In the genomic region with DNA sequence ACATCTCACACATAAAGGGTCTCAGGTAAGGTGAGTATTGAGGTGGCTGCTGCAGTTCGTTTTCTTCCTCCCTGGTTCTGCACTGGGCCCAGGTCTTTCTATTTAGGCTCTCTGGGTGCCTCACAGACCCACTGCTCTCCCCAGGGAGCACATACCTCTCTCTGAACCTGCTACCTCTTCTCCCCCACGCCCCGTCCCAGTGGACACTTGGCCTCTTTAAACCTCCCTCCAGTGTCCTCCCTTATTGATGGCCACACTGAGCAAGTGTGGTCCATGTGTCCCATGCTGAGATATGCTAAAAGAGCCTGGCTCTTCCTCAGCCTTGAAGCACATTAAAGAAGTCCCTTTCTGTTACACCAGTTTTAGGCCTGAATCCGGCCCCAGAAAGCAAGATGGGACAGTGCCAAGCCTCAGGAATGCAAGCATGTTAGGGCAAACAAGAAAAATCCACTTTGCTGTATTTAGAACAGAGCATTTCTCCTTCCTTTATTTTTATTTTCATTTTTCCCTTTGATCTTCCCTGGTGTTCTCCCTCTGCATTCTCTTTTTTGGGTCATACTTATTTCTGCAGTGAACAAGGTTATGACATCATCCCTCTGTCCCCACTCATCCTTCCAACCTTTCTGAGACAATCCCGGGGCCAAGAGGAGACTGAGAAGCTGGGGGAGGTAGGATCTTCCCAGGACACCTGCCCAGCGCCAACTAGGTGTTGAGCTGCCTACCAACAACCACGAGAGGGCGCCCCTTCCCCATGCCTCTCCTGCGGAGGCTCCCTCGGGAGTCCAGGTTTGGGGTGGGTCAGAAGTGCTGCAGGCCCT, we compare ENCODE assay signal across 8 cellular contexts. TPM values are rescaled to one million over a fixed set of nuclear protein-coding genes. Genes with fewer than 3 reads are reported as not detected.
DNase-seq lines count a peak whose midpoint lies in the region; ATAC-seq and TF ChIP-seq lines count a peak whose summit lies in the region.

No MANE protein-coding gene starts in this region.

- peak overlapping the region; percentile 87 for H3K4me2 ChIP-seq in OCI-LY7 (ENCODE audit: low read length)

- H4K20me1 ChIP-seq in OCI-LY7 (ENCODE audit: insufficient read depth, low read length), result no peaks in the 10 kb centered on the region

- no peaks in the 10 kb centered on the region for H3K79me2 ChIP-seq in OCI-LY7 (ENCODE audit: insufficient read depth, low read depth, low read length)

- H3K27ac ChIP-seq in 22Rv1 (no peak overlapping the region), OCI-LY7 (ENCODE audit: low read depth, low read length, poor library complexity, severe bottlenecking) (peak overlapping the region; percentile 97)

- H3K9me2 ChIP-seq in OCI-LY7 (ENCODE audit: insufficient read depth, low read length), result no peaks in the 10 kb centered on the region

- peak overlapping the region; percentile 80 for H2AFZ ChIP-seq in OCI-LY7 (ENCODE audit: low read length)

- peak; percentile 66 for DNase-seq in GM13976 (ENCODE audit: low spot score)
- DNase-seq in HK-2 (ENCODE audit: unreplicated experiment), result peak; percentile 63
- DNase-seq in OCI-LY7 (ENCODE audit: low spot score), result peak; percentile 89
- peak; percentile 64 for DNase-seq in activated T-cell treated with anti-CD3 and anti-CD28 coated beads for 48 hours (ENCODE audit: low read depth)
- DNase-seq in natural killer cell, result peak; percentile 76

- CTCF ChIA-PET in OCI-LY7 (lab: Charles Lee; ENCODE audit: unreplicated experiment), result interaction anchor here (1.0 kb wide), 1 partner anchor 184 kb away, joined by 4 read pairs; no protein-coding TSS in a partner anchor

- H3K9me3 ChIP-seq in OCI-LY7 (ENCODE audit: low read length), result no peaks in the 10 kb centered on the region

- peak; percentile 88 for ATAC-seq in esophagus mucosa
- peak; percentile 29 to 67 (median 60) for ATAC-seq in natural killer cell

- intact Hi-C loops in OCI-LY7 (cut with micrococcal nuclease; ENCODE audit: unreplicated experiment) (loop anchor here (1.0 to 5.0 kb wide), 8 partner anchors 112 to 535 kb away; a partner anchor contains a TSS), natural killer cell (cut with micrococcal nuclease) (loop anchor here (1.0 to 5.0 kb wide), 3 partner anchors 112 to 350 kb away; a partner anchor contains a TSS)

- TF ChIP-seq CTCF in 22Rv1 (IDR thresholded peaks at IDR 0.05) (peak; percentile 95), GM13976 (IDR thresholded peaks at IDR 0.05; ENCODE audit: borderline replicate concordance, control extremely low read depth, extremely low read depth, insufficient read depth, missing control alignments) (peak; percentile 89), OCI-LY7 (conservative IDR thresholded peaks at IDR 0.05; ENCODE audit: low read length) (peak; percentile 99), natural killer cell (IDR thresholded peaks at IDR 0.05) (peak; percentile 89)

- peak overlapping the region; percentile 86 for H3K4me3 Mint-ChIP-seq in natural killer cell
- H3K4me3 Mint-ChIP-seq in stimulated activated naive CD8-positive, alpha-beta T cell treated with anti-CD3 and anti-CD28 coated beads, Interleukin-15, Interleukin-2, amounts not matched to agents 100 ng/mL and 50 ng/mL, for 24 hours, result peak overlapping the region; percentile 65

- POLR2A ChIA-PET in OCI-LY7 (lab: Charles Lee), result interaction anchor here (0.7 to 8.9 kb wide), 5 partner anchors 8 to 178 kb away, joined by 3 to 114 read pairs (median 5); a partner anchor contains a TSS

- no peaks in the 10 kb centered on the region for H3K36me3 Mint-ChIP-seq in natural killer cell
- H3K36me3 Mint-ChIP-seq in stimulated activated naive CD8-positive, alpha-beta T cell treated with anti-CD3 and anti-CD28 coated beads, Interleukin-15, Interleukin-2, amounts not matched to agents 100 ng/mL and 50 ng/mL, for 24 hours (ENCODE audit: low read depth), result no peaks in the 10 kb centered on the region

- no TSS peak for BruUV-seq in OCI-LY7 (replicated peaks; lab: Mats Ljungman, UMichigan)

- H3K36me3 ChIP-seq in OCI-LY7 (ENCODE audit: insufficient read depth, low read length), result no peaks in the 10 kb centered on the region

- H3K4me1 ChIP-seq in OCI-LY7 (ENCODE audit: insufficient read depth, low read length, poor library complexity, severe bottlenecking), result peaks cover 84% of the 10 kb centered on the region

- no peaks in the 10 kb centered on the region for H3K9me3 Mint-ChIP-seq in natural killer cell
- no peaks in the 10 kb centered on the region for H3K9me3 Mint-ChIP-seq in stimulated activated naive CD8-positive, alpha-beta T cell treated with anti-CD3 and anti-CD28 coated beads, Interleukin-15, Interleukin-2, amounts not matched to agents 100 ng/mL and 50 ng/mL, for 24 hours

- H3K27ac Mint-ChIP-seq in natural killer cell, result peak overlapping the region; percentile 94 to 95
- H3K27ac Mint-ChIP-seq in stimulated activated naive CD8-positive, alpha-beta T cell treated with anti-CD3 and anti-CD28 coated beads, Interleukin-15, Interleukin-2, amounts not matched to agents 100 ng/mL and 50 ng/mL, for 24 hours, result peak overlapping the region; percentile 92

- peaks cover 90 to 93% of the 10 kb centered on the region in 2 donors for H3K4me1 Mint-ChIP-seq in natural killer cell
- H3K4me1 Mint-ChIP-seq in stimulated activated naive CD8-positive, alpha-beta T cell treated with anti-CD3 and anti-CD28 coated beads, Interleukin-15, Interleukin-2, amounts not matched to agents 100 ng/mL and 50 ng/mL, for 24 hours (ENCODE audit: low read depth), result peaks cover 96% of the 10 kb centered on the region

- peak overlapping the region; percentile 53 for H3K4me3 ChIP-seq in OCI-LY7 (ENCODE audit: low read depth, low read length, poor library complexity, severe bottlenecking)

- H3K27me3 Mint-ChIP-seq in natural killer cell (ENCODE audit: low read depth in 2 of 2), result no peaks in the 10 kb centered on the region
- no peaks in the 10 kb centered on the region for H3K27me3 Mint-ChIP-seq in stimulated activated naive CD8-positive, alpha-beta T cell treated with anti-CD3 and anti-CD28 coated beads, Interleukin-15, Interleukin-2, amounts not matched to agents 100 ng/mL and 50 ng/mL, for 24 hours

- in situ Hi-C loops in GM13976 (cut with MboI; ENCODE audit: low sequenced_read_pairs, unreplicated experiment), result loop anchor here (10.0 to 25.0 kb wide), 4 partner anchors 112 to 390 kb away; a partner anchor contains a TSS

RNA-seq across cellular contexts. Expression of a gene that starts 5.0 kb away (rescaled TPM):
- total RNA-seq in OCI-LY7 (2014; rRNA removed; shearing (Covaris generic)), result 37.1 and 50.6 TPM in 2 replicates
- 88.7 and 95.4 TPM in 2 replicates for total RNA-seq in OCI-LY7 (2022)
- 7.7 TPM for total RNA-seq in esophagus mucosa
- total RNA-seq in natural killer cell, result 10 to 100 TPM; 13.5 to 21.1 (median 17.0) TPM

RNA-seq across cellular contexts. Expression of a gene that starts 22.1 kb away (rescaled TPM):
- total RNA-seq in OCI-LY7 (2014; rRNA removed; shearing (Covaris generic)), result 34.4 and 39.9 TPM in 2 replicates
- total RNA-seq in OCI-LY7 (2022) (9.8 and 13.5 TPM in 2 replicates), esophagus mucosa (47.5 TPM), natural killer cell (100 to 1,000 TPM; 203 to 297 (median 203) TPM)
